Comparison of ENCODE assay signal across 22 cellular contexts in genomic region chr14:64246688-64247087, GRCh38. TPM values are rescaled to one million over a fixed set of nuclear protein-coding genes. Genes with fewer than 3 reads are reported as not detected.
DNase-seq lines count a peak whose midpoint lies in the region; ATAC-seq and TF ChIP-seq lines count a peak whose summit lies in the region.
"Had no signal": no experiment of that assay in that cellular context is flagged by ENCODE, and none has a peak within 500 bp of the region (broad histone marks: within the 10 kb centered on the region; RNA-seq: fewer than 3 reads in every experiment).

No MANE protein-coding gene starts in this region.

- no peaks in the 10 kb centered on the region for H3K9me3 ChIP-seq in Caco-2
- H3K9me3 ChIP-seq in PC-9 (ENCODE audit: insufficient read depth, low read depth) = no peaks in the 10 kb centered on the region
- H3K9me3 ChIP-seq in esophagus (ENCODE audit: control insufficient read depth in 2 of 2, insufficient read depth in 1 of 2, low read depth in 1 of 2, low read length in 1 of 2) = no peaks in the 10 kb centered on the region
- no peaks in the 10 kb centered on the region for H3K9me3 ChIP-seq in mucosa of descending colon
- no peaks in the 10 kb centered on the region for H3K9me3 ChIP-seq in MG63
- no peaks in the 10 kb centered on the region for H3K9me3 ChIP-seq in right lobe of liver
- H3K9me3 ChIP-seq: HAP-1 had no signal

- ATAC-seq in mucosa of descending colon (peak; percentile 91), GM19467 (IDR thresholded peaks at IDR 0.05; ENCODE audit: unreplicated experiment) (no peak), HG03432 (IDR thresholded peaks at IDR 0.05; ENCODE audit: unreplicated experiment) (no peak), right lobe of liver (no peak)
- ATAC-seq: CD8-positive, alpha-beta T cell; GM12878; GM23338 had no signal

- H3K27ac ChIP-seq in PC-9 = no peak overlapping the region
- peak overlapping the region; percentile 58 to 68 for H3K27ac ChIP-seq in esophagus (ENCODE audit: low read depth in 2 of 2, low read length in 1 of 2)
- no peak overlapping the region for H3K27ac ChIP-seq in right lobe of liver
- H3K27ac ChIP-seq: 22Rv1, BLaER1, C4-2B had no signal

- H3K4me2 ChIP-seq in PC-9 = no peak overlapping the region; the same call in 1 of the 2 replicates
- H3K4me2 ChIP-seq: BLaER1, GM23338 had no signal

- H3K27ac Mint-ChIP-seq in Caco-2 (ENCODE audit: unreplicated experiment) = peak overlapping the region; percentile 39
- H3K27ac Mint-ChIP-seq: B cell; CD4-positive, CD25-positive, alpha-beta regulatory T cell; CD8-positive, alpha-beta T cell; GM23338; HFFc6 had no signal

- TF ChIP-seq CTCF in Caco-2 (IDR thresholded peaks at IDR 0.05; ENCODE audit: insufficient read depth in 1 of 2, low read depth in 1 of 2, low read length in 1 of 2, severe bottlenecking in 1 of 2, unreplicated experiment in 1 of 2) (no peak), PC-9 (conservative IDR thresholded peaks at IDR 0.05) (no peak), mucosa of descending colon (IDR thresholded peaks at IDR 0.05) (no peak), right lobe of liver (IDR thresholded peaks at IDR 0.05) (no peak)

- CTCF ChIA-PET in Caco-2 (lab: Charles Lee) (interaction anchor here (0.6 kb wide), 1 partner anchor 33 kb away, joined by 5 read pairs; no protein-coding TSS in a partner anchor), PC-9 (lab: Charles Lee) (no interaction called here)

- no peaks in the 10 kb centered on the region for H3K9me3 Mint-ChIP-seq in Caco-2 (ENCODE audit: unreplicated experiment)
- H3K9me3 Mint-ChIP-seq: CD8-positive, alpha-beta T cell; GM23338; HFFc6 had no signal

- no peaks in the 10 kb centered on the region for H3K9me2 ChIP-seq in PC-9 (ENCODE audit: insufficient read depth)

- H3K79me2 ChIP-seq in PC-9 (ENCODE audit: low read depth) = no peaks in the 10 kb centered on the region

- H3K4me1 Mint-ChIP-seq in Caco-2 (ENCODE audit: low read depth, unreplicated experiment) = no peaks in the 10 kb centered on the region
- H3K4me1 Mint-ChIP-seq: B cell; CD4-positive, CD25-positive, alpha-beta regulatory T cell had no signal

- intact Hi-C loops in Caco-2 (cut with micrococcal nuclease; ENCODE audit: unreplicated experiment) = no loop called here
- intact Hi-C loops in PC-9 (cut with micrococcal nuclease; ENCODE audit: unreplicated experiment) = no loop called here
- intact Hi-C loops in mucosa of descending colon (cut with DNase I, micrococcal nuclease) = no loop called here
- intact Hi-C loops in right lobe of liver (cut with DNase I) = no loop called here

- H3K27me3 Mint-ChIP-seq in Caco-2 (ENCODE audit: insufficient read depth, unreplicated experiment) = peaks cover 4% of the 10 kb centered on the region
- H3K27me3 Mint-ChIP-seq: B cell had no signal

- no peak for TF ChIP-seq POLR2A in right lobe of liver (IDR thresholded peaks at IDR 0.05)

- H3K4me3 ChIP-seq in Caco-2 (ENCODE audit: low read depth, low read length) (no peak overlapping the region), PC-9 (no peak overlapping the region), esophagus (ENCODE audit: low read depth in 1 of 2, low read length in 2 of 2) (no peak overlapping the region), mucosa of descending colon (no peak overlapping the region), MG63 (no peak overlapping the region), right lobe of liver (no peak overlapping the region)
- H3K4me3 ChIP-seq: BLaER1, GM12878, GM23338, HAP-1 had no signal

- no peaks in the 10 kb centered on the region for H3K27me3 ChIP-seq in Caco-2 (replicated peaks; ENCODE audit: control insufficient read depth, insufficient read depth, low read length)
- no peaks in the 10 kb centered on the region for H3K27me3 ChIP-seq in PC-9 (ENCODE audit: insufficient read depth, low read depth)
- H3K27me3 ChIP-seq in esophagus (ENCODE audit: control insufficient read depth in 1 of 2, insufficient read depth in 2 of 2, low read length in 2 of 2) = no peaks in the 10 kb centered on the region
- H3K27me3 ChIP-seq in MG63 = no peaks in the 10 kb centered on the region
- no peaks in the 10 kb centered on the region for H3K27me3 ChIP-seq in right lobe of liver
- H3K27me3 ChIP-seq: BLaER1 had no signal

- no peaks in the 10 kb centered on the region for H3F3A ChIP-seq in PC-9 (ENCODE audit: insufficient read depth, low read depth)

- no peak overlapping the region for H3K4me3 Mint-ChIP-seq in Caco-2 (ENCODE audit: unreplicated experiment)
- H3K4me3 Mint-ChIP-seq: B cell; CD4-positive, CD25-positive, alpha-beta regulatory T cell; CD8-positive, alpha-beta T cell; GM23338; HFFc6 had no signal

- DNase-seq in Caco-2 = no peak
- peak; percentile 6 to 71 for DNase-seq in PC-9
- peak in 1 of 3 donors; percentile 56 for DNase-seq in mucosa of descending colon
- DNase-seq in MG63 = no peak
- DNase-seq in right lobe of liver = no peak
- DNase-seq: CD4-positive, CD25-positive, alpha-beta regulatory T cell; CD8-positive, alpha-beta T cell; DMS 273 treated with DMSO at 0.1 percent for 48 hours; DMS79; EL; GDM1; HFFc6 had no signal

- H3K4me1 ChIP-seq in Caco-2 (no peaks in the 10 kb centered on the region), PC-9 (replicated peaks; ENCODE audit: insufficient read depth) (peaks cover 9% of the 10 kb centered on the region), esophagus (ENCODE audit: control insufficient read depth in 2 of 2, insufficient read depth in 2 of 2, low read length in 1 of 2) (no peaks in the 10 kb centered on the region), mucosa of descending colon (ENCODE audit: low read depth) (no peaks in the 10 kb centered on the region), right lobe of liver (no peaks in the 10 kb centered on the region)
- H3K4me1 ChIP-seq: BLaER1, HAP-1 had no signal

- no TSS peak for BruUV-seq in Caco-2 (replicated peaks; lab: Mats Ljungman, UMichigan)
- BruUV-seq in PC-9 (replicated peaks; lab: Mats Ljungman, UMichigan) = no TSS peak

- no peaks in the 10 kb centered on the region; the same call in 1 of the 2 replicates for H4K20me1 ChIP-seq in PC-9 (ENCODE audit: insufficient read depth)
- H4K20me1 ChIP-seq: BLaER1 had no signal

- no peaks in the 10 kb centered on the region for H3K36me3 Mint-ChIP-seq in Caco-2 (ENCODE audit: insufficient read depth, unreplicated experiment)
- H3K36me3 Mint-ChIP-seq: CD4-positive, CD25-positive, alpha-beta regulatory T cell; CD8-positive, alpha-beta T cell had no signal

- POLR2A ChIA-PET in Caco-2 (lab: Charles Lee) (no interaction called here), PC-9 (lab: Charles Lee; ENCODE audit: unreplicated experiment) (no interaction called here)

- no peak overlapping the region for H2AFZ ChIP-seq in PC-9
- H2AFZ ChIP-seq: GM23338 had no signal

- H3K36me3 ChIP-seq in Caco-2 (ENCODE audit: control insufficient read depth, insufficient read depth, low read length) (no peaks in the 10 kb centered on the region), PC-9 (ENCODE audit: low read depth) (no peaks in the 10 kb centered on the region), esophagus (ENCODE audit: control insufficient read depth in 2 of 2, insufficient read depth in 2 of 2, low read length in 1 of 2) (no peaks in the 10 kb centered on the region), mucosa of descending colon (ENCODE audit: low read depth) (no peaks in the 10 kb centered on the region), MG63 (no peaks in the 10 kb centered on the region), right lobe of liver (no peaks in the 10 kb centered on the region)
- H3K36me3 ChIP-seq: BLaER1, HAP-1 had no signal

RNA-seq across cellular contexts. Expression of gene ESR2, which starts 47.5 kb away (rescaled TPM):
- total RNA-seq in Caco-2 (2022) = 0.19 and 0.23 TPM in 2 replicates
- 0.20 TPM in 1 of 2 replicates, not detected in the other for total RNA-seq in PC-9 (2021)
- polyA plus RNA-seq in esophagus = under 1 TPM; 0.15 to 0.20 TPM
- total RNA-seq in mucosa of descending colon = under 1 TPM; 0.32 to 0.60 (median 0.41) TPM
- not detected in 2 replicates for total RNA-seq in MG63 (2014; rRNA removed; shearing (Covaris generic); ENCODE audit: low replicate concordance)
- under 1 TPM in 1 of 6 experiments, not detected in 5; 0.04 TPM for total RNA-seq in right lobe of liver
- total RNA-seq: CD4-positive, CD25-positive, alpha-beta regulatory T cell; HFFc6 had no signal

Comparison
In these comparisons a context has a peak if more than half of its experiments do, and no peak if none do; other contexts are left out.
1. DNase-seq: peak in PC-9 (2 of 2); none in Caco-2 (0 of 2), MG63 (single experiment) and right lobe of liver (0 of 3).
2. H3K27ac ChIP-seq: peak in esophagus (2 of 2); none in PC-9 (single experiment) and right lobe of liver (0 of 3).